Comparison of ENCODE assay signal across 31 cellular contexts in the genomic region with DNA sequence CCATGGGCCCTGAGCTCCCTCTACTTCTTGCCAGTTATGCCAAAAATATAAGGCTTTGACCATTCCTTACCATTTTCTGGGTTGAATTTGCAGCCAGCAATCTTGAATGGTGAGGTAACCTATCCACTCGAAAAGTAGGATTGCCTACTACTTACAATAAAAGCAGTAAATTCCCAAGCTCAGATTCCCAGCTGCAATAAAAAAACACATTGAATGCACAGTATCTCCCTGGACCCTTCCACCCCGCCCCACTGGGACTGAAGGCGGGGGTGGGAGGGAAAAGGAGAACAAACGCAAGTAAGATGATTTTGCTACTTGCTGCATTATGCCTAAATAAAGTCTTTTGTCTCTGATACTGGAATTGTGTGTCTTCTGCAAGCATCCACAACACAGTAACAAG.
"Had no signal": no experiment of that assay in that cellular context is flagged by ENCODE, and none has a peak within 500 bp of the region (broad histone marks: within the 10 kb centered on the region; RNA-seq: fewer than 3 reads in every experiment).

No MANE protein-coding gene starts in this region.

- H3K9me3 ChIP-seq: adrenal gland, body of pancreas had no signal

- H3K27ac Mint-ChIP-seq: activated B cell treated with CpG ODN at 0.5 μM for 24 hours; activated CD4-positive, alpha-beta memory T cell treated with anti-CD3 and anti-CD28 coated beads, Interleukin-2, amount 10 ng/mL, durations not matched to agents 7 days and 5 days; activated naive CD4-positive, alpha-beta T cell treated with anti-CD3 and anti-CD28 coated beads for 36 hours; activated naive CD4-positive, alpha-beta T cell treated with anti-CD3 and anti-CD28 coated beads, Interleukin-2, amount 50 U/mL, for 24 hours; activated naive CD8-positive, alpha-beta T cell treated with anti-CD3 and anti-CD28 coated beads for 36 hours; activated naive CD8-positive, alpha-beta T cell treated with anti-CD3 and anti-CD28 coated beads, Interleukin-2, amount 50 U/mL, for 24 hours; activated T-helper 1 cell treated with anti-CD3 and anti-CD28 coated beads, Interleukin-12 subunit alpha, Interleukin-12 subunit beta, Interleukin-2, Interleukin-4 antibody, amounts not matched to agents 30 ng/mL and 10 ng/mL and 1 ng/mL, durations not matched to agents 14 hours and 24 hours and 36 hours; activated T-helper 2 cell treated with anti-CD3 and anti-CD28 coated beads, Interferon-gamma antibody, Interleukin-2, Interleukin-4, amounts not matched to agents 10 μg/mL and 5 μg/mL and 100 μg/mL, durations not matched to agents 14 hours and 24 hours and 36 hours; dendritic cell treated with granulocyte-macrophage colony-stimulating factor and Interleukin-4, amounts not matched to agents 40 ng/mL and 50 ng/mL, for 4 days; endodermal cell; T-helper 17 cell; T-helper 2 cell treated with Interferon-gamma antibody and Interleukin-4, amounts not matched to agents 5 μg/mL and 100 μg/mL, for 36 hours had no signal

- H3K36me3 Mint-ChIP-seq: activated naive CD4-positive, alpha-beta T cell treated with anti-CD3 and anti-CD28 coated beads, Interleukin-2, amount 50 U/mL, for 24 hours; activated naive CD8-positive, alpha-beta T cell treated with anti-CD3 and anti-CD28 coated beads for 36 hours had no signal

- H3K9me3 Mint-ChIP-seq: activated B cell treated with CpG ODN at 0.5 μM for 24 hours; activated CD4-positive, alpha-beta memory T cell treated with anti-CD3 and anti-CD28 coated beads, Interleukin-2, amount 10 ng/mL, durations not matched to agents 7 days and 5 days; activated naive CD4-positive, alpha-beta T cell treated with anti-CD3 and anti-CD28 coated beads for 36 hours; activated naive CD8-positive, alpha-beta T cell treated with anti-CD3 and anti-CD28 coated beads for 36 hours; activated naive CD8-positive, alpha-beta T cell treated with anti-CD3 and anti-CD28 coated beads, Interleukin-2, amount 50 U/mL, for 24 hours; activated T-cell treated with anti-CD3 and anti-CD28 coated beads, Interleukin-2, amount 50 U/mL, for 4 hours; activated T-helper 1 cell treated with anti-CD3 and anti-CD28 coated beads, Interleukin-12 subunit alpha, Interleukin-12 subunit beta, Interleukin-2, Interleukin-4 antibody, amounts not matched to agents 30 ng/mL and 10 ng/mL and 1 ng/mL, durations not matched to agents 14 hours and 24 hours and 36 hours; activated T-helper 2 cell treated with anti-CD3 and anti-CD28 coated beads, Interferon-gamma antibody, Interleukin-2, Interleukin-4, amounts not matched to agents 10 μg/mL and 5 μg/mL and 100 μg/mL, durations not matched to agents 14 hours and 24 hours and 36 hours; dendritic cell treated with granulocyte-macrophage colony-stimulating factor and Interleukin-4, amounts not matched to agents 40 ng/mL and 50 ng/mL, for 4 days; endodermal cell; T-helper 2 cell treated with Interferon-gamma antibody and Interleukin-4, amounts not matched to agents 5 μg/mL and 100 μg/mL, for 36 hours had no signal

- ATAC-seq: activated CD4-positive, CD25-positive, alpha-beta regulatory T cell treated with anti-CD3 and anti-CD28 coated beads, Interleukin-2, amount 50 U/mL, for 24 hours; activated naive CD8-positive, alpha-beta T cell treated with anti-CD3 and anti-CD28 coated beads, Interleukin-2, amount 50 U/mL, for 24 hours; activated T-cell treated with anti-CD3 and anti-CD28 coated beads, Interleukin-2, amount 50 U/mL, for 4 hours; body of pancreas; esophagus mucosa; T-helper 17 cell had no signal

- H3K4me3 ChIP-seq: adrenal gland, body of pancreas, coronary artery, dorsolateral prefrontal cortex had no signal

- H3K4me1 ChIP-seq: adrenal gland had no signal

- H3K27me3 ChIP-seq: adrenal gland, body of pancreas had no signal

- DNase-seq: activated B cell treated with CpG ODN at 0.5 μM for 24 hours; activated CD4-positive, alpha-beta memory T cell treated with anti-CD3 and anti-CD28 coated beads, Interleukin-2, amount 10 ng/mL, durations not matched to agents 7 days and 5 days; activated CD4-positive, alpha-beta T cell treated with anti-CD3 and anti-CD28 coated beads for 48 hours; activated CD4-positive, alpha-beta T cell treated with anti-CD3 and anti-CD28 coated beads, Interleukin-2, amount 50 U/mL, for 4 hours; activated effector memory CD4-positive, alpha-beta T cell treated with anti-CD3 and anti-CD28 coated beads, Interleukin-2, amount 50 U/mL, for 16 hours; activated naive CD4-positive, alpha-beta T cell treated with anti-CD3 and anti-CD28 coated beads for 36 hours; activated naive CD8-positive, alpha-beta T cell treated with anti-CD3 and anti-CD28 coated beads for 36 hours; activated naive CD8-positive, alpha-beta T cell treated with anti-CD3 and anti-CD28 coated beads, Interleukin-2, amount 50 U/mL, for 24 hours; activated T-cell treated with anti-CD3 and anti-CD28 coated beads, Interleukin-2, amount 50 U/mL, for 4 hours; adrenal gland; amygdala; aorta; body of pancreas; caudate nucleus; dorsolateral prefrontal cortex; effector memory CD4-positive, alpha-beta T cell; endodermal cell; foreskin fibroblast; head of caudate nucleus; T-helper 1 cell; T-helper 17 cell; T1000; WERI-Rb-1 had no signal

- H3K27ac ChIP-seq: adrenal gland, body of pancreas, coronary artery, dorsolateral prefrontal cortex, WERI-Rb-1 had no signal

- H3K4me1 Mint-ChIP-seq: activated B cell treated with CpG ODN at 0.5 μM for 24 hours; activated CD4-positive, alpha-beta memory T cell treated with anti-CD3 and anti-CD28 coated beads, Interleukin-2, amount 10 ng/mL, durations not matched to agents 7 days and 5 days; activated naive CD4-positive, alpha-beta T cell treated with anti-CD3 and anti-CD28 coated beads, Interleukin-2, amount 50 U/mL, for 24 hours; activated naive CD8-positive, alpha-beta T cell treated with anti-CD3 and anti-CD28 coated beads for 36 hours; activated naive CD8-positive, alpha-beta T cell treated with anti-CD3 and anti-CD28 coated beads, Interleukin-2, amount 50 U/mL, for 24 hours; T-helper 17 cell had no signal

- H3K27me3 Mint-ChIP-seq: activated B cell treated with CpG ODN at 0.5 μM for 24 hours; activated CD4-positive, alpha-beta memory T cell treated with anti-CD3 and anti-CD28 coated beads, Interleukin-2, amount 10 ng/mL, durations not matched to agents 7 days and 5 days; activated naive CD4-positive, alpha-beta T cell treated with anti-CD3 and anti-CD28 coated beads, Interleukin-2, amount 50 U/mL, for 24 hours; T-helper 17 cell had no signal

- H3K36me3 ChIP-seq: adrenal gland, WERI-Rb-1 had no signal

- H3K4me3 Mint-ChIP-seq: activated B cell treated with CpG ODN at 0.5 μM for 24 hours; activated CD4-positive, alpha-beta memory T cell treated with anti-CD3 and anti-CD28 coated beads, Interleukin-2, amount 10 ng/mL, durations not matched to agents 7 days and 5 days; activated naive CD4-positive, alpha-beta T cell treated with anti-CD3 and anti-CD28 coated beads for 36 hours; activated naive CD4-positive, alpha-beta T cell treated with anti-CD3 and anti-CD28 coated beads, Interleukin-2, amount 50 U/mL, for 24 hours; activated naive CD8-positive, alpha-beta T cell treated with anti-CD3 and anti-CD28 coated beads for 36 hours; activated naive CD8-positive, alpha-beta T cell treated with anti-CD3 and anti-CD28 coated beads, Interleukin-2, amount 50 U/mL, for 24 hours; activated T-cell treated with anti-CD3 and anti-CD28 coated beads, Interleukin-2, amount 50 U/mL, for 4 hours; activated T-helper 1 cell treated with anti-CD3 and anti-CD28 coated beads, Interleukin-12 subunit alpha, Interleukin-12 subunit beta, Interleukin-2, Interleukin-4 antibody, amounts not matched to agents 30 ng/mL and 10 ng/mL and 1 ng/mL, durations not matched to agents 14 hours and 24 hours and 36 hours; dendritic cell treated with granulocyte-macrophage colony-stimulating factor and Interleukin-4, amounts not matched to agents 40 ng/mL and 50 ng/mL, for 4 days; endodermal cell; T-helper 17 cell; T-helper 2 cell treated with Interferon-gamma antibody and Interleukin-4, amounts not matched to agents 5 μg/mL and 100 μg/mL, for 36 hours had no signal
